Comparison of ENCODE assay signal across 1 cellular context in the genomic region with DNA sequence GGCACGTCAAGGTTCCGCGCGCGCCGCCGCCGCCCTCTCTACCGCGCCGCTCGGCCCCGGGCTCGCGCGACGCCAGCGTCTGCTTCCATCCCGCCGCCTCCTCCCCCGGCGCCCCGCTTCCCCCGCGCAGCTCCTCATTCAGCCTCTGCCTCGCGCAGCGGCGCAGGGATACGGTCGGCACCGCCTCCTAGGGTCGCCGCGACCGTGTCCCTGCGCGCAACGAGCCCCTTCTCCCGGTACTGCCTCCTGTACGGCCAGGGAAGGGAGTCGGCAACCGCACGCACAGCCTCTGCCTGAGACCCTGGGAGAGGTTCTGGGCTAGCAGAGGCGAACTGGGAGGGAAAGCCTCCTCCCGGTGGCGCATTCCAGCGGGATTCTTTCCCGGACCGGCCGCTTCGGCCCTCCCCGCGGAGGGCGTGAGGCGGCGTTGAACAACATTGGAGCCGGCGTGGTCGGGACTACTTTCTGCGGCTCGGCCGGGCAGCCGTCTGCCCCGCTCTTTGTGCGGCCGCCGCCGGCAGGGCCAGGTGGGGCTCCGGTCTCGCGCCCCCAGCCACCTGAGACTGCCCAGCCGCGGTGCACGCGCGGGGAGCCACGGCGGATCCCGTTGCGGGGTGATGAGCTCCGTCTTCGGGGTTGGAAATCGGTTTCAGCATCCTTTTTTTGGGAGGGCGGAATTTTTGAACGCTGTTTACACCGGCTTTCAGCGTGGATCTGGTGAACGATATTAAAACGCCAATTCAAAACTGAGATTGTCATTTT.
TF ChIP-seq lines count a peak whose summit lies in the region.

TSS of gene LRP6 (minus strand) at position 172 of the 762 bp plus-strand sequence. CDS start 309 bp downstream, outside the sequence.

TF ChIP-seq in HepG2, 621 proteins besides CTCF, POLR2A, EP300 and RAD21 (continued from another document and continues in another):
- 0 out of 2 replicates have a peak, but pooled peaks have one; percentile 93 for TF ChIP-seq KLF15 (CRISPR knock-in tag; IDR thresholded peaks at IDR 0.05; ENCODE audit: borderline replicate concordance)
- TF ChIP-seq ZNF224 (CRISPR knock-in tag; IDR thresholded peaks at IDR 0.05) = peak; percentile 99
- peak; percentile 76; the same call in 1 of the 2 replicates for TF ChIP-seq GZF1 (CRISPR knock-in tag; IDR thresholded peaks at IDR 0.05)
- peak; percentile 76; the same call in 1 of the 2 replicates for TF ChIP-seq ZNF768 (CRISPR knock-in tag; IDR thresholded peaks at IDR 0.05)
- no peak for TF ChIP-seq KLF9 (CRISPR knock-in tag; IDR thresholded peaks at IDR 0.05; ENCODE audit: low read depth)
- no peak for TF ChIP-seq SSRP1 (CRISPR knock-in tag; IDR thresholded peaks at IDR 0.05)
- TF ChIP-seq ZKSCAN1 (IDR thresholded peaks at IDR 0.05; ENCODE audit: low read length) = no peak
- TF ChIP-seq ARID2 (CRISPR knock-in tag; IDR thresholded peaks at IDR 0.05; ENCODE audit: borderline replicate concordance) = peak; percentile 92; the same call in 1 of the 2 replicates
- no peak for TF ChIP-seq ZNF720 (CRISPR knock-in tag; IDR thresholded peaks at IDR 0.05)
- TF ChIP-seq ATRX (CRISPR knock-in tag; IDR thresholded peaks at IDR 0.05; ENCODE audit: borderline replicate concordance) = no peak
- TF ChIP-seq HOXA3 (CRISPR knock-in tag; IDR thresholded peaks at IDR 0.05) = peak; percentile 90
- peak; percentile 93 for TF ChIP-seq REL (CRISPR knock-in tag; conservative IDR thresholded peaks at IDR 0.05)
- TF ChIP-seq REST (IDR thresholded peaks at IDR 0.05; ENCODE audit: borderline replicate concordance in 1 of 2, low read depth in 1 of 2, low read length in 2 of 2) = peak in 1 of 2 experiments; percentile 88; a peak in 3 of 4 replicates
- TF ChIP-seq SCMH1 (CRISPR knock-in tag; IDR thresholded peaks at IDR 0.05; ENCODE audit: borderline replicate concordance) = no peak
- TF ChIP-seq MAFK (conservative IDR thresholded peaks at IDR 0.05 in 1 of 2, IDR thresholded peaks at IDR 0.05 in 1 of 2; ENCODE audit: low read length in 2 of 2) = no peak
- TF ChIP-seq BCL6 (CRISPR knock-in tag; IDR thresholded peaks at IDR 0.05) = peak; percentile 66
- peak; percentile 90; the same call in 1 of the 2 replicates for TF ChIP-seq ZSCAN29 (CRISPR knock-in tag; conservative IDR thresholded peaks at IDR 0.05)
- TF ChIP-seq ERF (CRISPR knock-in tag; IDR thresholded peaks at IDR 0.05) = peak; percentile 95
- TF ChIP-seq ZNF775 (CRISPR knock-in tag; IDR thresholded peaks at IDR 0.05; ENCODE audit: borderline replicate concordance) = peak; percentile 95
- TF ChIP-seq FOXM1 (CRISPR knock-in tag; IDR thresholded peaks at IDR 0.05) = no peak
- TF ChIP-seq ELF3 (CRISPR knock-in tag; IDR thresholded peaks at IDR 0.05) = peak; percentile 73
- TF ChIP-seq ZNF619 (CRISPR knock-in tag; IDR thresholded peaks at IDR 0.05) = peak; percentile 98
- TF ChIP-seq, protein P1, sequence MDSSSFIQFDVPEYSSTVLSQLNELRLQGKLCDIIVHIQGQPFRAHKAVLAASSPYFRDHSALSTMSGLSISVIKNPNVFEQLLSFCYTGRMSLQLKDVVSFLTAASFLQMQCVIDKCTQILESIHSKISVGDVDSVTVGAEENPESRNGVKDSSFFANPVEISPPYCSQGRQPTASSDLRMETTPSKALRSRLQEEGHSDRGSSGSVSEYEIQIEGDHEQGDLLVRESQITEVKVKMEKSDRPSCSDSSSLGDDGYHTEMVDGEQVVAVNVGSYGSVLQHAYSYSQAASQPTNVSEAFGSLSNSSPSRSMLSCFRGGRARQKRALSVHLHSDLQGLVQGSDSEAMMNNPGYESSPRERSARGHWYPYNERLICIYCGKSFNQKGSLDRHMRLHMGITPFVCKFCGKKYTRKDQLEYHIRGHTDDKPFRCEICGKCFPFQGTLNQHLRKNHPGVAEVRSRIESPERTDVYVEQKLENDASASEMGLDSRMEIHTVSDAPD (CRISPR knock-in tag; IDR thresholded peaks at IDR 0.05) = peak; percentile 81
- TF ChIP-seq, protein P2, sequence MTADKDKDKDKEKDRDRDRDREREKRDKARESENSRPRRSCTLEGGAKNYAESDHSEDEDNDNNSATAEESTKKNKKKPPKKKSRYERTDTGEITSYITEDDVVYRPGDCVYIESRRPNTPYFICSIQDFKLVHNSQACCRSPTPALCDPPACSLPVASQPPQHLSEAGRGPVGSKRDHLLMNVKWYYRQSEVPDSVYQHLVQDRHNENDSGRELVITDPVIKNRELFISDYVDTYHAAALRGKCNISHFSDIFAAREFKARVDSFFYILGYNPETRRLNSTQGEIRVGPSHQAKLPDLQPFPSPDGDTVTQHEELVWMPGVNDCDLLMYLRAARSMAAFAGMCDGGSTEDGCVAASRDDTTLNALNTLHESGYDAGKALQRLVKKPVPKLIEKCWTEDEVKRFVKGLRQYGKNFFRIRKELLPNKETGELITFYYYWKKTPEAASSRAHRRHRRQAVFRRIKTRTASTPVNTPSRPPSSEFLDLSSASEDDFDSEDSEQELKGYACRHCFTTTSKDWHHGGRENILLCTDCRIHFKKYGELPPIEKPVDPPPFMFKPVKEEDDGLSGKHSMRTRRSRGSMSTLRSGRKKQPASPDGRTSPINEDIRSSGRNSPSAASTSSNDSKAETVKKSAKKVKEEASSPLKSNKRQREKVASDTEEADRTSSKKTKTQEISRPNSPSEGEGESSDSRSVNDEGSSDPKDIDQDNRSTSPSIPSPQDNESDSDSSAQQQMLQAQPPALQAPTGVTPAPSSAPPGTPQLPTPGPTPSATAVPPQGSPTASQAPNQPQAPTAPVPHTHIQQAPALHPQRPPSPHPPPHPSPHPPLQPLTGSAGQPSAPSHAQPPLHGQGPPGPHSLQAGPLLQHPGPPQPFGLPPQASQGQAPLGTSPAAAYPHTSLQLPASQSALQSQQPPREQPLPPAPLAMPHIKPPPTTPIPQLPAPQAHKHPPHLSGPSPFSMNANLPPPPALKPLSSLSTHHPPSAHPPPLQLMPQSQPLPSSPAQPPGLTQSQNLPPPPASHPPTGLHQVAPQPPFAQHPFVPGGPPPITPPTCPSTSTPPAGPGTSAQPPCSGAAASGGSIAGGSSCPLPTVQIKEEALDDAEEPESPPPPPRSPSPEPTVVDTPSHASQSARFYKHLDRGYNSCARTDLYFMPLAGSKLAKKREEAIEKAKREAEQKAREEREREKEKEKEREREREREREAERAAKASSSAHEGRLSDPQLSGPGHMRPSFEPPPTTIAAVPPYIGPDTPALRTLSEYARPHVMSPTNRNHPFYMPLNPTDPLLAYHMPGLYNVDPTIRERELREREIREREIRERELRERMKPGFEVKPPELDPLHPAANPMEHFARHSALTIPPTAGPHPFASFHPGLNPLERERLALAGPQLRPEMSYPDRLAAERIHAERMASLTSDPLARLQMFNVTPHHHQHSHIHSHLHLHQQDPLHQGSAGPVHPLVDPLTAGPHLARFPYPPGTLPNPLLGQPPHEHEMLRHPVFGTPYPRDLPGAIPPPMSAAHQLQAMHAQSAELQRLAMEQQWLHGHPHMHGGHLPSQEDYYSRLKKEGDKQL (CRISPR knock-in tag; IDR thresholded peaks at IDR 0.05; ENCODE audit: low read depth) = no peak
- TF ChIP-seq DR1 (CRISPR knock-in tag; IDR thresholded peaks at IDR 0.05) = peak; percentile 97
- TF ChIP-seq SMAD3 (CRISPR knock-in tag; IDR thresholded peaks at IDR 0.05) = no peak; the same call in 1 of the 2 replicates
- peak; percentile 60; the same call in 1 of the 2 replicates for TF ChIP-seq HOXA7 (CRISPR knock-in tag; IDR thresholded peaks at IDR 0.05)
- peak; percentile 91 for TF ChIP-seq ZBTB7B (CRISPR knock-in tag; IDR thresholded peaks at IDR 0.05)
- TF ChIP-seq ZBED4 (CRISPR knock-in tag; IDR thresholded peaks at IDR 0.05; ENCODE audit: borderline replicate concordance) = peak; percentile 72; the same call in 1 of the 2 replicates
- no peak for TF ChIP-seq HDAC6 (IDR thresholded peaks at IDR 0.05; ENCODE audit: low read depth, low read length)
- TF ChIP-seq HMG20A (CRISPR knock-in tag; IDR thresholded peaks at IDR 0.05; ENCODE audit: borderline replicate concordance) = no peak
- TF ChIP-seq ZBTB33 (CRISPR knock-in tag; IDR thresholded peaks at IDR 0.05) = no peak; the same call in 1 of the 2 replicates
- no peak for TF ChIP-seq ZNF784 (CRISPR knock-in tag; IDR thresholded peaks at IDR 0.05; ENCODE audit: borderline replicate concordance)
- TF ChIP-seq TOE1 (CRISPR knock-in tag; IDR thresholded peaks at IDR 0.05) = 0 out of 2 replicates have a peak, but pooled peaks have one; percentile 69
- TF ChIP-seq ZBTB3 (CRISPR knock-in tag; IDR thresholded peaks at IDR 0.05; ENCODE audit: borderline replicate concordance, low read depth) = peak; percentile 86; the same call in 1 of the 2 replicates
- TF ChIP-seq, protein P3, sequence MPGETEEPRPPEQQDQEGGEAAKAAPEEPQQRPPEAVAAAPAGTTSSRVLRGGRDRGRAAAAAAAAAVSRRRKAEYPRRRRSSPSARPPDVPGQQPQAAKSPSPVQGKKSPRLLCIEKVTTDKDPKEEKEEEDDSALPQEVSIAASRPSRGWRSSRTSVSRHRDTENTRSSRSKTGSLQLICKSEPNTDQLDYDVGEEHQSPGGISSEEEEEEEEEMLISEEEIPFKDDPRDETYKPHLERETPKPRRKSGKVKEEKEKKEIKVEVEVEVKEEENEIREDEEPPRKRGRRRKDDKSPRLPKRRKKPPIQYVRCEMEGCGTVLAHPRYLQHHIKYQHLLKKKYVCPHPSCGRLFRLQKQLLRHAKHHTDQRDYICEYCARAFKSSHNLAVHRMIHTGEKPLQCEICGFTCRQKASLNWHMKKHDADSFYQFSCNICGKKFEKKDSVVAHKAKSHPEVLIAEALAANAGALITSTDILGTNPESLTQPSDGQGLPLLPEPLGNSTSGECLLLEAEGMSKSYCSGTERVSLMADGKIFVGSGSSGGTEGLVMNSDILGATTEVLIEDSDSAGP (CRISPR knock-in tag; IDR thresholded peaks at IDR 0.05; ENCODE audit: borderline replicate concordance) = peak; percentile 98
- peak; percentile 78 for TF ChIP-seq HNRNPK (IDR thresholded peaks at IDR 0.05; ENCODE audit: low read depth, low read length, poor library complexity, severe bottlenecking)
